17 cellular contexts compared by ENCODE assay signal in the genomic region with DNA sequence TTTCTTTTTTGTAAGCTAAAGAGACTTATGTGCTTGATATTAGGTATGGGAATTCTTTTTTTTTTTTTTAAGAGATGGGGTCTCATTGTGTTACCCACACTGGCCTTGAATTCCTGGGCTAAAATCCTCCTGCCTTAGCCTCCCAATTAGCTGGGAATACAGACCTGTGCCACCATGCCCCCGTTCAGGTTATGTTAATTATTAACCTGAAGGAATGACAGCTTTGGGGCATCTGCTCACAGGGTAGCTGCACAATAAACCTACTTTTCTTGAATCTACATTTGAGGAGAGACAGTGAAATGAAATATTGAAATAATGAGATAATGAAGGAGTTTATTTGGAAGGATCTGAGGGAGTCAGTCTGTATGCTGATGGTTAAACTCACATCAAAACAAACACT.
"Had no signal": no experiment of that assay in that cellular context is flagged by ENCODE, and none has a peak within 500 bp of the region (broad histone marks: within the 10 kb centered on the region; RNA-seq: fewer than 3 reads in every experiment).

No MANE protein-coding gene starts in this region.

- FAIRE-seq: small intestine had no signal

- H3K4me3 Mint-ChIP-seq: activated CD4-positive, alpha-beta T cell treated with anti-CD3 and anti-CD28 coated beads, Interleukin-2, amount 10 ng/mL, durations not matched to agents 7 days and 5 days; activated CD8-positive, alpha-beta T cell treated with anti-CD3 and anti-CD28 coated beads, Interleukin-2, amount 10 ng/mL, durations not matched to agents 7 days and 5 days; activated naive CD4-positive, alpha-beta T cell treated with anti-CD3 and anti-CD28 coated beads, Interleukin-2, amount 50 U/mL, for 24 hours; activated T-cell treated with anti-CD3 and anti-CD28 coated beads, Interleukin-2, amount 50 U/mL, for 4 hours; effector memory CD8-positive, alpha-beta T cell; neural crest cell; type B pancreatic cell had no signal

- H3K36me3 ChIP-seq: adrenal gland, cardiac muscle cell, left lung, prostate gland had no signal

- H3K27ac ChIP-seq: adrenal gland, cardiac muscle cell, epithelial cell of prostate, left lung, prostate gland, testis had no signal

- H3K27ac Mint-ChIP-seq: activated CD4-positive, alpha-beta T cell treated with anti-CD3 and anti-CD28 coated beads, Interleukin-2, amount 10 ng/mL, durations not matched to agents 7 days and 5 days; activated CD8-positive, alpha-beta T cell treated with anti-CD3 and anti-CD28 coated beads, Interleukin-2, amount 10 ng/mL, durations not matched to agents 7 days and 5 days; activated naive CD4-positive, alpha-beta T cell treated with anti-CD3 and anti-CD28 coated beads, Interleukin-2, amount 50 U/mL, for 24 hours; effector memory CD8-positive, alpha-beta T cell; type B pancreatic cell had no signal

- H3K9me3 Mint-ChIP-seq: activated CD4-positive, alpha-beta T cell treated with anti-CD3 and anti-CD28 coated beads, Interleukin-2, amount 10 ng/mL, durations not matched to agents 7 days and 5 days; activated naive CD4-positive, alpha-beta T cell treated with anti-CD3 and anti-CD28 coated beads, Interleukin-2, amount 50 U/mL, for 24 hours; activated T-cell treated with anti-CD3 and anti-CD28 coated beads, Interleukin-2, amount 50 U/mL, for 4 hours; effector memory CD8-positive, alpha-beta T cell; neural crest cell; type B pancreatic cell had no signal

- H3K9me3 ChIP-seq: adrenal gland, left lung, prostate gland, testis had no signal

- ATAC-seq: activated CD4-positive, CD25-positive, alpha-beta regulatory T cell treated with anti-CD3 and anti-CD28 coated beads, Interleukin-2, amount 50 U/mL, for 24 hours; activated CD8-positive, alpha-beta T cell treated with anti-CD3 and anti-CD28 coated beads, Interleukin-2, amount 10 ng/mL, durations not matched to agents 7 days and 5 days; activated T-cell treated with anti-CD3 and anti-CD28 coated beads, Interleukin-2, amount 50 U/mL, for 4 hours; effector memory CD8-positive, alpha-beta T cell had no signal

- H3K4me1 ChIP-seq: left lung, prostate gland, testis had no signal

- H3K36me3 Mint-ChIP-seq: activated naive CD4-positive, alpha-beta T cell treated with anti-CD3 and anti-CD28 coated beads, Interleukin-2, amount 50 U/mL, for 24 hours; type B pancreatic cell had no signal

- H3K4me3 ChIP-seq: adrenal gland, cardiac muscle cell, left lung, prostate gland, testis had no signal

- H3K27me3 Mint-ChIP-seq: effector memory CD8-positive, alpha-beta T cell; type B pancreatic cell had no signal

- H3K4me1 Mint-ChIP-seq: activated CD4-positive, alpha-beta T cell treated with anti-CD3 and anti-CD28 coated beads, Interleukin-2, amount 10 ng/mL, durations not matched to agents 7 days and 5 days; activated naive CD4-positive, alpha-beta T cell treated with anti-CD3 and anti-CD28 coated beads, Interleukin-2, amount 50 U/mL, for 24 hours had no signal

- H3K27me3 ChIP-seq: adrenal gland, cardiac muscle cell, left lung, testis had no signal

- DNase-seq: activated CD8-positive, alpha-beta T cell treated with anti-CD3 and anti-CD28 coated beads, Interleukin-2, amount 10 ng/mL, durations not matched to agents 7 days and 5 days; activated effector memory CD4-positive, alpha-beta T cell treated with Interleukin-2 at 50 U/mL for 16 hours; activated T-cell treated with anti-CD3 and anti-CD28 coated beads, Interleukin-2, amount 50 U/mL, for 4 hours; effector memory CD8-positive, alpha-beta T cell; T-helper 9 cell had no signal
